ENCODE assay signal across 12 cellular contexts in the genomic region with DNA sequence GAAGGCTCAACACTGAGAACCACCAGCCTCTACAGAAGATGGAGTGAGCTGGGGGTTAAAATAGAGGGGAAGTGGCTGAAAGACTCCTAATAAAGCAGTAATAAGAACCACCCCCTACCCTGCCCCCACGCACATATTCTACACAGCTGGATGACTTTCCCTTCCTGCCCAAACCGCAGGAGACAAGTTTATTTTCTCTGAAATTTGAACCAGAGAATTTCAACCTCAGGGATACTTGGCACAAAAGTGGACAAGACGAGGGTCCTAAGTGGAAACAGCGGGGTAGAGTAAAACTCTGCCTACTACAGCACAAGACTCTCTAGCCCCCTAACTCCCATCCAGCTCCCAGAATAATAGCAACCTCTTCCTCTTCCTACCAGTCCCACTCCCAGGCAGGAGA. TPM values are rescaled to one million over a fixed set of nuclear protein-coding genes. Genes with fewer than 3 reads are reported as not detected.
DNase-seq lines count a peak whose midpoint lies in the region; ATAC-seq and TF ChIP-seq lines count a peak whose summit lies in the region.
"Had no signal": no experiment of that assay in that cellular context is flagged by ENCODE, and none has a peak within 500 bp of the region (broad histone marks: within the 10 kb centered on the region; RNA-seq: fewer than 3 reads in every experiment).

No MANE protein-coding gene starts in this region.

- no peak for DNase-seq in PC-3
- peak; percentile 61 for DNase-seq in fibroblast of gingiva (ENCODE audit: low read depth)
- DNase-seq in psoas muscle, result no peak
- no peak for DNase-seq in neuronal stem cell (ENCODE audit: low spot score)
- DNase-seq in NCI-H510A treated with DMSO at 0.1 percent for 48 hours (lab: John Stamatoyannopoulos, UW), result no peak
- no peak for DNase-seq in NCI-H2029 treated with DMSO at 0.1 percent for 48 hours (lab: John Stamatoyannopoulos, UW)
- DNase-seq: amygdala, nucleus accumbens, T-helper 2 cell had no signal

- H3K9ac ChIP-seq in PC-3 (ENCODE audit: low read length) (no peak overlapping the region), neuronal stem cell (ENCODE audit: low read depth, low read length, poor library complexity) (no peak overlapping the region)

- H3K9me3 ChIP-seq in DOHH2 (ENCODE audit: control insufficient read depth, insufficient read depth, low read length), result no peaks in the 10 kb centered on the region
- H3K9me3 ChIP-seq in PC-3 (ENCODE audit: low read length), result no peaks in the 10 kb centered on the region
- H3K9me3 ChIP-seq in psoas muscle, result no peaks in the 10 kb centered on the region
- no peaks in the 10 kb centered on the region for H3K9me3 ChIP-seq in neuronal stem cell (replicated peaks in 1 of 2; ENCODE audit: control insufficient read depth in 2 of 2, insufficient read depth in 1 of 2, low read depth in 1 of 2, low read length in 2 of 2)

- WGBS in psoas muscle, 3 donors, result 29 to 46% (median 34%) methylated on average over 4 of the region's 4 CpGs
- no CpG with 5 or more reads among the region's 4 CpGs for WGBS in neuronal stem cell (ENCODE audit: extremely low coverage in 2 of 2, insufficient read length in 2 of 2, insufficient replicate concordance in 1 of 2), 2 donors

- H2BK12ac ChIP-seq in neuronal stem cell (ENCODE audit: low read length), result no peak overlapping the region

- H3K14ac ChIP-seq in neuronal stem cell (ENCODE audit: low read length), result no peak overlapping the region

- H3K27me3 ChIP-seq in DOHH2 (ENCODE audit: control insufficient read depth, low read length) (no peaks in the 10 kb centered on the region), PC-3 (ENCODE audit: low read length) (no peaks in the 10 kb centered on the region), psoas muscle (ENCODE audit: insufficient read depth in 3 of 3, low read length in 2 of 3) (no peaks in the 10 kb centered on the region), neuronal stem cell (ENCODE audit: control insufficient read depth in 3 of 3, insufficient read depth in 3 of 3, low read depth in 1 of 3, low read length in 3 of 3) (no peaks in the 10 kb centered on the region)

- H2BK120ac ChIP-seq in neuronal stem cell (ENCODE audit: low read depth, low read length), result no peak overlapping the region

- H3K4ac ChIP-seq in neuronal stem cell (ENCODE audit: low read length), result no peak overlapping the region

- no peak overlapping the region for H4K8ac ChIP-seq in neuronal stem cell (ENCODE audit: low read depth, low read length)

- H3K4me2 ChIP-seq in DOHH2 (ENCODE audit: low read length), result peak overlapping the region; percentile 61
- no peak overlapping the region for H3K4me2 ChIP-seq in PC-3 (ENCODE audit: low read length)
- no peak overlapping the region for H3K4me2 ChIP-seq in neuronal stem cell (ENCODE audit: insufficient read depth, low read length, poor library complexity, severe bottlenecking)

- TF ChIP-seq CTCF in DOHH2 (IDR thresholded peaks at IDR 0.05; ENCODE audit: low read depth, low read length, poor library complexity, severe bottlenecking), result no peak
- TF ChIP-seq CTCF in PC-3 (conservative IDR thresholded peaks at IDR 0.05; ENCODE audit: low read depth, low read length), result no peak
- no peak for TF ChIP-seq CTCF in psoas muscle (IDR thresholded peaks at IDR 0.05)

- H2AFZ ChIP-seq in PC-3 (ENCODE audit: low read length) (no peak overlapping the region), neuronal stem cell (ENCODE audit: low read length) (no peak overlapping the region)

- H3K79me2 ChIP-seq in DOHH2 (ENCODE audit: control insufficient read depth, low read length), result no peaks in the 10 kb centered on the region
- H3K79me2 ChIP-seq in PC-3 (ENCODE audit: low read length), result no peaks in the 10 kb centered on the region

- H2AK5ac ChIP-seq in neuronal stem cell (ENCODE audit: low read depth, low read length), result no peak overlapping the region

- H3K9me2 ChIP-seq in DOHH2 (replicated peaks; ENCODE audit: control insufficient read depth, low read length), result no peaks in the 10 kb centered on the region; the same call in 1 of the 2 replicates
- H3K9me2 ChIP-seq in PC-3 (replicated peaks; ENCODE audit: low read length), result no peaks in the 10 kb centered on the region

- intact Hi-C loops in PC-3 (cut with micrococcal nuclease), result no loop called here
- intact Hi-C loops in psoas muscle (cut with DNase I), result no loop called here

- BruUV-seq in PC-3 (replicated peaks; lab: Mats Ljungman, UMichigan), result no TSS peak

- H3K4me1 ChIP-seq in DOHH2 (ENCODE audit: control insufficient read depth, low read length), result peaks cover 22% of the 10 kb centered on the region
- H3K4me1 ChIP-seq in PC-3 (ENCODE audit: insufficient read depth, low read length), result 0 out of 2 replicates have a peak, but pooled peaks cover 5% of the 10 kb centered on the region
- H3K4me1 ChIP-seq in psoas muscle, result peaks cover 30% of the 10 kb centered on the region
- H3K4me1 ChIP-seq in neuronal stem cell (ENCODE audit: control insufficient read depth in 2 of 2, insufficient read depth in 1 of 2, low read depth in 1 of 2, low read length in 2 of 2), result peaks cover 2 to 4% of the 10 kb centered on the region in 2 donors

- no peak overlapping the region for H3K18ac ChIP-seq in neuronal stem cell (ENCODE audit: low read length)

- ATAC-seq in PC-3, result peak; percentile 65
- ATAC-seq in psoas muscle, result peak in 1 of 4 donors; percentile 37
- no peak for ATAC-seq in HG03342 (IDR thresholded peaks at IDR 0.05; ENCODE audit: unreplicated experiment)
- ATAC-seq: left lobe of liver had no signal

- no peaks in the 10 kb centered on the region for H3K79me1 ChIP-seq in neuronal stem cell (ENCODE audit: low read depth, low read length)

- POLR2A ChIA-PET in PC-3 (lab: Charles Lee; ENCODE audit: unreplicated experiment), result no interaction called here

- H2BK15ac ChIP-seq in neuronal stem cell (ENCODE audit: low read length), result no peak overlapping the region

- H2BK5ac ChIP-seq in neuronal stem cell (ENCODE audit: low read length), result no peak overlapping the region

- no peaks in the 10 kb centered on the region for H4K20me1 ChIP-seq in DOHH2 (ENCODE audit: control insufficient read depth, insufficient read depth, low read depth, low read length)
- no peaks in the 10 kb centered on the region for H4K20me1 ChIP-seq in PC-3 (ENCODE audit: low read length)

- H3K27ac ChIP-seq in DOHH2 (ENCODE audit: low read depth, low read length), result no peak overlapping the region
- no peak overlapping the region for H3K27ac ChIP-seq in PC-3 (ENCODE audit: low read length)
- H3K27ac ChIP-seq in psoas muscle, result peak overlapping the region; percentile 13
- no peak overlapping the region for H3K27ac ChIP-seq in neuronal stem cell (replicated peaks; ENCODE audit: low read length)

- H4K91ac ChIP-seq in neuronal stem cell (ENCODE audit: low read depth, low read length, poor library complexity), result no peak overlapping the region

- H3F3A ChIP-seq in DOHH2 (ENCODE audit: control insufficient read depth, insufficient read depth), result peaks cover 7% of the 10 kb centered on the region; the same call in 1 of the 2 replicates
- no peaks in the 10 kb centered on the region for H3F3A ChIP-seq in PC-3 (ENCODE audit: low read length, unreplicated experiment)

- H3K23ac ChIP-seq in neuronal stem cell (ENCODE audit: low read depth, low read length, poor library complexity), result no peak overlapping the region

- H3K4me3 ChIP-seq in DOHH2 (ENCODE audit: low read length), result peak overlapping the region; percentile 32
- no peak overlapping the region for H3K4me3 ChIP-seq in PC-3 (ENCODE audit: low read length)
- no peak overlapping the region for H3K4me3 ChIP-seq in psoas muscle
- no peak overlapping the region for H3K4me3 ChIP-seq in neuronal stem cell (ENCODE audit: low read length in 2 of 2)

- H3K36me3 ChIP-seq in DOHH2 (ENCODE audit: control insufficient read depth, low read length) (peaks cover 4% of the 10 kb centered on the region), PC-3 (ENCODE audit: low read depth, low read length) (no peaks in the 10 kb centered on the region), psoas muscle (ENCODE audit: insufficient read depth in 1 of 2, low read depth in 1 of 2) (peaks cover 3 to 54% of the 10 kb centered on the region in 2 donors), neuronal stem cell (replicated peaks in 1 of 2; ENCODE audit: control insufficient read depth in 2 of 2, insufficient read depth in 2 of 2, low read length in 2 of 2) (peaks cover 0 to 28% of the 10 kb centered on the region in 2 donors)

- CTCF ChIA-PET in PC-3 (lab: Charles Lee), result interaction anchor here (0.6 kb wide), 1 partner anchor 46 kb away, joined by 5 read pairs; no protein-coding TSS in a partner anchor

RNA-seq across cellular contexts. Expression of gene USF3, which starts 28.4 kb away (rescaled TPM):
- total RNA-seq in PC-3 (2014; rRNA removed), result 8.1 and 10.5 TPM in 2 replicates
- total RNA-seq in psoas muscle, result 10 to 100 TPM; 17.2 to 35.4 (median 28.4) TPM
- 10 to 100 TPM in 1 of 3 donors, 1 to 10 TPM in 2; 6.3 to 20.4 (median 9.3) TPM for polyA plus RNA-seq in psoas muscle
- polyA plus RNA-seq in neuronal stem cell (2013, experiment 1 of 2), result 7.8 TPM
- polyA plus RNA-seq in neuronal stem cell (2013, experiment 2 of 2), result 8.3 TPM
